ENCODE assay signal across 2 cellular contexts in genomic region chr14:24315807-24316596, GRCh38.
TF ChIP-seq lines count a peak whose summit lies in the region.

No MANE protein-coding gene starts in this region.

TF ChIP-seq in HEK293, 187 proteins besides CTCF, POLR2A, EP300 and RAD21:
- TF ChIP-seq KLF1 (tag by site-specific recombination; IDR thresholded peaks at IDR 0.05) = peak; percentile 38; the same call in 1 of the 2 replicates
- TF ChIP-seq ZNF280D (tag by site-specific recombination; IDR thresholded peaks at IDR 0.05) = no peak

TF ChIP-seq in K562, 482 proteins besides CTCF, POLR2A, EP300 and RAD21 (continues in another document):
- TF ChIP-seq PATZ1 (CRISPR knock-in tag; IDR thresholded peaks at IDR 0.05; ENCODE audit: borderline replicate concordance) (no peak), PHB (CRISPR knock-in tag; IDR thresholded peaks at IDR 0.05) (no peak), ZNF592 (IDR thresholded peaks at IDR 0.05) (peak; percentile 97), SMARCE1 (IDR thresholded peaks at IDR 0.05) (no peak), CHCHD3 (CRISPR knock-in tag; IDR thresholded peaks at IDR 0.05) (no peak), CTBP1 (IDR thresholded peaks at IDR 0.05; ENCODE audit: borderline replicate concordance) (peak; percentile 51; the same call in 1 of the 2 replicates), ESRRA (IDR thresholded peaks at IDR 0.05; ENCODE audit: borderline replicate concordance, low read depth) (0 out of 2 replicates have a peak, but pooled peaks have one; percentile 30), HSF4 (CRISPR knock-in tag; IDR thresholded peaks at IDR 0.05; ENCODE audit: borderline replicate concordance) (no peak), STAT6 (CRISPR knock-in tag; IDR thresholded peaks at IDR 0.05) (no peak), CSDE1 (IDR thresholded peaks at IDR 0.05) (no peak), ZBTB5 (IDR thresholded peaks at IDR 0.05) (no peak), TCF7 (IDR thresholded peaks at IDR 0.05; ENCODE audit: borderline replicate concordance) (no peak), RCOR1 (IDR thresholded peaks at IDR 0.05; ENCODE audit: borderline replicate concordance in 1 of 2, low read depth in 2 of 2, low read length in 2 of 2) (no peak), XRCC4 (IDR thresholded peaks at IDR 0.05; ENCODE audit: extremely low read depth, insufficient read depth, insufficient read length) (no peak), SMARCA5 (IDR thresholded peaks at IDR 0.05) (no peak), TCFL5 (CRISPR knock-in tag; conservative IDR thresholded peaks at IDR 0.05) (no peak), JUNB (CRISPR knock-in tag; conservative IDR thresholded peaks at IDR 0.05) (no peak), BRD9 (IDR thresholded peaks at IDR 0.05; ENCODE audit: low read depth, partially characterized antibody) (no peak), TAL1 (IDR thresholded peaks at IDR 0.05) (no peak), ZKSCAN3 (CRISPR knock-in tag; IDR thresholded peaks at IDR 0.05) (no peak), CBFA2T2 (conservative IDR thresholded peaks at IDR 0.05) (no peak), VEZF1 (CRISPR knock-in tag; IDR thresholded peaks at IDR 0.05) (no peak), COPS2 (conservative IDR thresholded peaks at IDR 0.05) (no peak), HMGN3 (IDR thresholded peaks at IDR 0.05; ENCODE audit: borderline replicate concordance, extremely low read depth, insufficient read length, low read depth, low read length) (no peak), DPF2 (IDR thresholded peaks at IDR 0.05) (no peak), ARID3B (CRISPR knock-in tag; IDR thresholded peaks at IDR 0.05; ENCODE audit: borderline replicate concordance) (no peak), ZBED1 (IDR thresholded peaks at IDR 0.05) (no peak), BCL6 (CRISPR knock-in tag; IDR thresholded peaks at IDR 0.05) (no peak), ZNF398 (CRISPR knock-in tag; IDR thresholded peaks at IDR 0.05) (no peak), CBFB (CRISPR knock-in tag; IDR thresholded peaks at IDR 0.05) (no peak; the same call in 1 of the 2 replicates), KLF10 (CRISPR knock-in tag; IDR thresholded peaks at IDR 0.05) (no peak), NBN (IDR thresholded peaks at IDR 0.05; ENCODE audit: low read depth) (no peak), ZZZ3 (IDR thresholded peaks at IDR 0.05) (no peak), HMG20B (CRISPR knock-in tag; IDR thresholded peaks at IDR 0.05) (no peak), JUN (IDR thresholded peaks at IDR 0.05; ENCODE audit: borderline replicate concordance, low read depth, low read length) (no peak; the same call in 1 of the 2 replicates), JUN (CRISPR knock-in tag; IDR thresholded peaks at IDR 0.05; ENCODE audit: borderline replicate concordance) (no peak), SP1 (CRISPR knock-in tag; IDR thresholded peaks at IDR 0.05) (no peak), ZNF280B (CRISPR knock-in tag; IDR thresholded peaks at IDR 0.05) (no peak), TFE3 (CRISPR knock-in tag; IDR thresholded peaks at IDR 0.05) (no peak), BHLHE40 (IDR thresholded peaks at IDR 0.05; ENCODE audit: low read length) (no peak), HNRNPLL (IDR thresholded peaks at IDR 0.05; ENCODE audit: low read depth, low read length, poor library complexity, severe bottlenecking) (no peak), SMARCA4 (IDR thresholded peaks at IDR 0.05) (no peak), ZNF384 (IDR thresholded peaks at IDR 0.05; ENCODE audit: low read depth, low read length) (no peak), ZNF583 (CRISPR knock-in tag; IDR thresholded peaks at IDR 0.05) (peak; percentile 85)
